In the genomic region with DNA sequence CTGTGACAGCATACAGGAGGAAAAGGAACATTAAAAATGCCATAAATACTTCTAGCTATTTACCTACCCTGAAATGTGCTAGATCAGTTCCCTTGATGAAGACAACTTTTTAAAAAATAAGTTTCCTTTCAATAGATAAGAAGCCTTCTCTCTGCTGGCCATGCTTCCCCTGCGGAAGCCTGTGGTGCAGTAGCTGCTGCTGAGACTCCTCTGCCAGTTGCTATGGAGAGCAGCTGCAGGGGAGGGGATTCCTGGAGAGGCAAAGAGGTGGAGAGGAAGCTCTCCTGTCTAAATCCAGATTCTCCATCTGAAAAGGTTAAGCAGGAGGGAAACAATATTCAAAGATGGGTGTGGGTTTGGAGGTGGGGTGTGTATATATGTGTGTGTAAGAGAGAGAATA, we compare ENCODE assay signal across 12 cellular contexts.
DNase-seq lines count a peak whose midpoint lies in the region; TF ChIP-seq lines count a peak whose summit lies in the region.
"Had no signal": no experiment of that assay in that cellular context is flagged by ENCODE, and none has a peak within 500 bp of the region (broad histone marks: within the 10 kb centered on the region; RNA-seq: fewer than 3 reads in every experiment).

No MANE protein-coding gene starts in this region.

- H4K20me1 ChIP-seq in H9 (ENCODE audit: control insufficient read depth, insufficient read depth, insufficient read length) (no peaks in the 10 kb centered on the region), GM23248 (ENCODE audit: insufficient read depth) (no peaks in the 10 kb centered on the region), osteoblast (ENCODE audit: insufficient read depth, low read length) (no peaks in the 10 kb centered on the region)

- no peak overlapping the region for H2AK5ac ChIP-seq in H9 (ENCODE audit: insufficient read length, low read length)

- H3K36me3 ChIP-seq in BE2C (no peaks in the 10 kb centered on the region; the same call in 1 of the 2 replicates), GM23248 (ENCODE audit: low read depth) (no peaks in the 10 kb centered on the region), osteoblast (ENCODE audit: insufficient read depth, low read length) (no peaks in the 10 kb centered on the region)

- H3K4me3 ChIP-seq in BE2C (ENCODE audit: low read depth, low read length) (no peak overlapping the region), GM23248 (no peak overlapping the region), osteoblast (ENCODE audit: insufficient read depth, low read length) (no peak overlapping the region)

- H3K14ac ChIP-seq in H9 (ENCODE audit: insufficient read depth, low read length), result no peak overlapping the region

- no peaks in the 10 kb centered on the region for H3K79me1 ChIP-seq in H9 (ENCODE audit: insufficient read depth, low read depth, low read length, poor library complexity, severe bottlenecking)

- no peak overlapping the region; a peak in 1 of 5 replicates for H3K4me3 Mint-ChIP-seq in H9
- H3K4me3 Mint-ChIP-seq in endothelial cell (ENCODE audit: unreplicated experiment), result no peak overlapping the region

- H3K4me1 ChIP-seq in BE2C (peaks cover 46% of the 10 kb centered on the region), H9 (ENCODE audit: insufficient read depth, low read length) (no peaks in the 10 kb centered on the region), GM23248 (ENCODE audit: insufficient read depth) (no peaks in the 10 kb centered on the region), osteoblast (ENCODE audit: insufficient read depth, low read length) (no peaks in the 10 kb centered on the region)

- H3K4me1 Mint-ChIP-seq in H9 (peaks cover 11 to 25% of the 10 kb centered on the region in 2 experiments), endothelial cell (ENCODE audit: unreplicated experiment) (peaks cover 30% of the 10 kb centered on the region)

- H3K27ac Mint-ChIP-seq in H9, result no peak overlapping the region; a peak in 2 of 7 replicates
- H3K27ac Mint-ChIP-seq in endothelial cell (ENCODE audit: unreplicated experiment), result peak overlapping the region; percentile 67

- H3K9ac ChIP-seq in H9 (ENCODE audit: extremely low read depth, insufficient read length, low read length), result no peak overlapping the region
- no peak overlapping the region for H3K9ac ChIP-seq in GM23248

- no peak overlapping the region for H4K5ac ChIP-seq in H9 (ENCODE audit: insufficient read length, low read depth, low read length)

- H3K79me2 ChIP-seq in H9 (ENCODE audit: insufficient read depth, low read length) (no peaks in the 10 kb centered on the region), GM23248 (ENCODE audit: insufficient read depth) (no peaks in the 10 kb centered on the region), osteoblast (ENCODE audit: insufficient read depth, low read length) (no peaks in the 10 kb centered on the region)

- H3T11ph ChIP-seq in H9 (ENCODE audit: low read length), result no peak overlapping the region

- no peak overlapping the region for H4K91ac ChIP-seq in H9 (ENCODE audit: insufficient read length, low read depth, low read length)

- no peak overlapping the region for H3K23ac ChIP-seq in H9 (ENCODE audit: insufficient read length, low read depth, low read length)

- no peak overlapping the region for H2BK12ac ChIP-seq in H9 (ENCODE audit: insufficient read length, low read depth, low read length)

- H3K18ac ChIP-seq in H9 (ENCODE audit: insufficient read length, low read depth, low read length), result no peak overlapping the region

- H3K27me3 ChIP-seq in BE2C (no peaks in the 10 kb centered on the region), H9 (ENCODE audit: insufficient read depth, low read length) (no peaks in the 10 kb centered on the region), GM23248 (replicated peaks; ENCODE audit: insufficient read depth) (no peaks in the 10 kb centered on the region), osteoblast (ENCODE audit: insufficient read depth, low read length) (no peaks in the 10 kb centered on the region)

- H2BK5ac ChIP-seq in H9 (ENCODE audit: insufficient read length, low read length), result no peak overlapping the region

- H3F3A ChIP-seq in GM23248 (ENCODE audit: insufficient read depth), result no peaks in the 10 kb centered on the region

- H3K9me2 ChIP-seq in GM23248 (ENCODE audit: insufficient read depth), result no peaks in the 10 kb centered on the region

- no peak overlapping the region for H3K56ac ChIP-seq in H9 (ENCODE audit: insufficient read length, low read depth, low read length)

- no peak for TF ChIP-seq CTCF in BE2C (IDR thresholded peaks at IDR 0.05; ENCODE audit: low read depth, low read length)
- no peak for TF ChIP-seq CTCF in H9 (conservative IDR thresholded peaks at IDR 0.05)
- no peak for TF ChIP-seq CTCF in endothelial cell (IDR thresholded peaks at IDR 0.05; ENCODE audit: unreplicated experiment)
- TF ChIP-seq CTCF in osteoblast (IDR thresholded peaks at IDR 0.05; ENCODE audit: extremely low read depth, low read depth, low read length), result no peak

- no CpG with 5 or more reads among the region's 1 CpG for WGBS in H9 (ENCODE audit: extremely low coverage, insufficient read length, low lambda C conversion rate)
- 0% methylated on average over 1 of the region's 1 CpG for WGBS in GM23248 (ENCODE audit: low coverage in 1 of 2, low lambda C conversion rate in 2 of 2, missing lambda C conversion rate in 2 of 2), 2 experiments

- peak; percentile 79 for DNase-seq in BE2C
- DNase-seq in H9, result peak; percentile 54
- peak; percentile 38 for DNase-seq in NCI-H524 treated with DMSO at 0.1 percent for 48 hours (lab: John Stamatoyannopoulos, UW)
- peak; percentile 50 for DNase-seq in endothelial cell (ENCODE audit: low spot score)
- no peak for DNase-seq in GM23248
- DNase-seq in NCI-H446 treated with DMSO at 0.1 percent for 48 hours (lab: John Stamatoyannopoulos, UW), result no peak
- no peak for DNase-seq in GM19240 (ENCODE audit: insufficient read length, low spot score)
- no peak for DNase-seq in osteoblast (ENCODE audit: insufficient read length, low spot score, missing footprints)
- DNase-seq: activated CD8-positive, alpha-beta memory T cell treated with anti-CD3 and anti-CD28 coated beads, Interleukin-2, amount 50 U/mL, for 4 hours; cortex of kidney; EL; NCI-H1930 had no signal

- H3K27me3 Mint-ChIP-seq in H9 (ENCODE audit: low read depth) (no peaks in the 10 kb centered on the region), endothelial cell (ENCODE audit: unreplicated experiment) (no peaks in the 10 kb centered on the region)

- H3K9me3 Mint-ChIP-seq in H9 (no peaks in the 10 kb centered on the region), endothelial cell (ENCODE audit: unreplicated experiment) (no peaks in the 10 kb centered on the region)

- H3K4me2 ChIP-seq in H9 (ENCODE audit: insufficient read depth, insufficient read length, low read length) (no peak overlapping the region), GM23248 (ENCODE audit: unreplicated experiment) (no peak overlapping the region), osteoblast (ENCODE audit: insufficient read depth, low read length) (no peak overlapping the region)

- H2BK120ac ChIP-seq in H9 (ENCODE audit: low read depth, low read length, poor library complexity, severe bottlenecking), result no peak overlapping the region

- in situ Hi-C loops in GM23248 (cut with MboI), result no loop called here

- no peak overlapping the region for H3K4ac ChIP-seq in H9 (ENCODE audit: low read depth, low read length)

- H2BK20ac ChIP-seq in H9 (ENCODE audit: low read depth, low read length, poor library complexity, severe bottlenecking), result no peak overlapping the region

- no peak overlapping the region for H2AFZ ChIP-seq in H9 (ENCODE audit: low read length)
- no peak overlapping the region for H2AFZ ChIP-seq in GM23248
- no peak overlapping the region for H2AFZ ChIP-seq in osteoblast (ENCODE audit: low read length)

- no peak overlapping the region for H2BK15ac ChIP-seq in H9 (ENCODE audit: low read depth, low read length)

- H3K9me3 ChIP-seq in BE2C (no peaks in the 10 kb centered on the region), H9 (ENCODE audit: control insufficient read depth, low read depth, low read length) (no peaks in the 10 kb centered on the region), GM23248 (ENCODE audit: low read depth) (no peaks in the 10 kb centered on the region), osteoblast (ENCODE audit: low read depth, low read length) (no peaks in the 10 kb centered on the region)

- no peak overlapping the region for H4K8ac ChIP-seq in H9 (replicated peaks; ENCODE audit: insufficient read length, low read depth, low read length)

- H3K27ac ChIP-seq in H9 (ENCODE audit: insufficient read length, low read depth, low read length) (no peak overlapping the region), GM23248 (no peak overlapping the region), osteoblast (ENCODE audit: low read depth, low read length) (no peak overlapping the region)

- no peaks in the 10 kb centered on the region for H3K23me2 ChIP-seq in H9 (ENCODE audit: insufficient read length, low read depth, low read length, poor library complexity, severe bottlenecking)

- no peaks in the 10 kb centered on the region for H3K36me3 Mint-ChIP-seq in H9 (ENCODE audit: insufficient read depth in 1 of 3, low read depth in 3 of 3)
- H3K36me3 Mint-ChIP-seq in endothelial cell (ENCODE audit: low read depth, unreplicated experiment), result no peaks in the 10 kb centered on the region

Comparison
In these comparisons a context has a peak if more than half of its experiments do, and no peak if none do; other contexts are left out.
1. DNase-seq: peak in BE2C (single experiment), H9 (single experiment), NCI-H524 treated with DMSO at 0.1 percent for 48 hours (single experiment) and endothelial cell (single experiment); none in GM23248 (single experiment), NCI-H446 treated with DMSO at 0.1 percent for 48 hours (single experiment), GM19240 (single experiment) and osteoblast (single experiment).